ENCODE assay signal across 14 cellular contexts in the genomic region with DNA sequence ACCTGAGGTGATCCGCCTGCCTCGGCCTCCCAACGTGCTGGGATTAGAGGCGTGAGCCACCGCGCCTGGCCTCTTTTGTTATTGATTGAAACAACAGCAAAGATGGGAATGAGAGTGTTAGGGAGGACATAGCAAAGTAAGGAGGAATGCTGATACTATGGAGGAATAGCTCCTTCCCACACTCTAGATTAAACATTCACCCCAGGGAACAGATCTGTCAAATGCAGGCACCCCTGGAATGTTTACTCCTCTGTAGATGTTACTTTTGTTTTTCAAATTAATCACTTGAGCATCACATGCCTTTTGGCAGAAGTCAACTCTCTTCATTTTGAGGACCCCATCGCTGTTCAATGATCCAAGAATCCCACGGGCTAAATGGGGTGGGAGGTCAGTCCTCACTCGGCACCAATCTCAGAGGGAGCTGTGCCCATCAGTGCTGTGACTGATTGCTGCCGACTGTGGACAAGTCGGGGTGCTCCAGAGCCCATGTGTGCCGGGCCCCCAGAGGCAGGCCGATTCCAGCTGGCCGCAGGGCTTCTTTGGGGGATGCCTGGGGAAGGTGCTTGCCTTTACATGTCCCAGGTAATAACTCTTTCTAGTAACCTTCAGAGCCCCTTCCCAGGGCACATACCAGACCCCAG.
"Had no signal": no experiment of that assay in that cellular context is flagged by ENCODE, and none has a peak within 500 bp of the region (broad histone marks: within the 10 kb centered on the region; RNA-seq: fewer than 3 reads in every experiment).

No MANE protein-coding gene starts in this region.

- H3K4me1 ChIP-seq: adrenal gland, gastroesophageal sphincter, left ventricle myocardium inferior, sigmoid colon had no signal

- DNase-seq: activated B cell treated with CpG ODN at 0.5 μM for 24 hours; activated CD4-positive, alpha-beta T cell treated with anti-CD3 and anti-CD28 coated beads, Interleukin-2, amount 10 ng/mL, durations not matched to agents 24 days and 14 days; activated naive CD4-positive, alpha-beta T cell treated with anti-CD3 and anti-CD28 coated beads, Interleukin-2, amount 50 U/mL, for 16 hours; activated T-cell treated with anti-CD3 and anti-CD28 coated beads for 4 hours; adrenal gland; effector memory CD8-positive, alpha-beta T cell; left ventricle myocardium inferior; nephron progenitor cell; ovary; sigmoid colon; stimulated activated CD4-positive, alpha-beta T cell treated with anti-CD3 and anti-CD28 coated beads, Interleukin-2, amount 100 ng/mL, for 48 hours; stimulated activated naive CD4-positive, alpha-beta T cell treated with Interleukin-2 at 50 U/mL for 16 hours had no signal

- H3K4me3 ChIP-seq: adrenal gland, gastroesophageal sphincter, left ventricle myocardium inferior, ovary, sigmoid colon had no signal

- H3K36me3 ChIP-seq: adrenal gland, gastroesophageal sphincter, left ventricle myocardium inferior, ovary, sigmoid colon had no signal

- ATAC-seq: activated T-helper 17 cell treated with anti-CD3 and anti-CD28 coated beads, Interleukin-2, amount 50 U/mL, for 72 hours; effector memory CD8-positive, alpha-beta T cell; gastroesophageal sphincter had no signal

- H3K27ac ChIP-seq: adrenal gland, gastroesophageal sphincter, left ventricle myocardium inferior, ovary, sigmoid colon had no signal

- H3K9me3 ChIP-seq: adrenal gland, gastroesophageal sphincter, left ventricle myocardium inferior, ovary, sigmoid colon had no signal

- H3K27me3 ChIP-seq: adrenal gland, gastroesophageal sphincter, ovary, sigmoid colon had no signal
